ENCODE assay signal across 31 cellular contexts in genomic region chr3:144585408-144585807, GRCh38.
DNase-seq lines count a peak whose midpoint lies in the region; ATAC-seq, FAIRE-seq and TF ChIP-seq lines count a peak whose summit lies in the region.
"Had no signal": no experiment of that assay in that cellular context is flagged by ENCODE, and none has a peak within 500 bp of the region (broad histone marks: within the 10 kb centered on the region; RNA-seq: fewer than 3 reads in every experiment).

No MANE protein-coding gene starts in this region.

- peak; percentile 53 for TF ChIP-seq RAD21 in GM12878 (IDR thresholded peaks at IDR 0.05; ENCODE audit: insufficient read depth, low read depth, low read length)

- no peaks in the 10 kb centered on the region for H3K79me2 ChIP-seq in GM12878 (ENCODE audit: control insufficient read depth, insufficient read depth, low read length)

- SMC1A ChIA-PET in GM12878 (lab: Charles Lee; ENCODE audit: uncharacterized antibody, unreplicated experiment), result no interaction called here

- H3K4me3 ChIP-seq in NB4 (ENCODE audit: low read depth, low read length), result no peak overlapping the region
- no peak overlapping the region for H3K4me3 ChIP-seq in GM12878
- H3K4me3 ChIP-seq: BLaER1, gastrocnemius medialis, lower lobe of right lung, mucosa of descending colon, skin epidermis had no signal

- no peak overlapping the region for H3K27ac ChIP-seq in GM12878 (ENCODE audit: control insufficient read depth, insufficient read depth)
- H3K27ac ChIP-seq: BLaER1, brain microvascular endothelial cell, gastrocnemius medialis, lower lobe of right lung, RWPE1, skin epidermis had no signal

- CTCF ChIA-PET in GM12878 (lab: Yijun Ruan, JAX), result no interaction called here

- H3K36me3 Mint-ChIP-seq in osteocyte (ENCODE audit: unreplicated experiment), result peaks cover 2% of the 10 kb centered on the region

- DNase-seq in GM13976 (ENCODE audit: low spot score), result no peak
- peak; percentile 2 for DNase-seq in NB4 (ENCODE audit: low read depth)
- DNase-seq in GM12878 (ENCODE audit: low read depth, low spot score), result peak; percentile 1
- DNase-seq in osteocyte (ENCODE audit: extremely low spot score, unreplicated experiment), result no peak
- no peak for DNase-seq in T-helper 1 cell
- DNase-seq in OCI-M2 (lab: John Stamatoyannopoulos, UW; ENCODE audit: unreplicated experiment), result no peak
- DNase-seq in GDM1 (lab: John Stamatoyannopoulos, UW), result no peak
- no peak for DNase-seq in left ventricle myocardium superior
- DNase-seq: activated CD4-positive, alpha-beta T cell treated with anti-CD3 and anti-CD28 coated beads for 36 hours; activated naive CD4-positive, alpha-beta T cell treated with anti-CD3 and anti-CD28 coated beads, Interleukin-2, amount 50 U/mL, for 16 hours; activated T-cell treated with anti-CD3 and anti-CD28 coated beads for 4 hours; amygdala; brain microvascular endothelial cell; cerebellar nuclear complex; COR-L47; gastrocnemius medialis; lower lobe of right lung; mucosa of descending colon; NCI-H1048; NCI-H1694 treated with DMSO at 0.1 percent for 48 hours; NCI-H446 treated with DMSO at 0.1 percent for 48 hours; NCI-H774; retina; stimulated activated naive CD4-positive, alpha-beta T cell had no signal

- TF ChIP-seq EP300 in GM12878 (IDR thresholded peaks at IDR 0.05; ENCODE audit: borderline replicate concordance in 1 of 2, control insufficient read depth in 1 of 2, low read depth in 2 of 2, low read length in 2 of 2), result no peak

- ATAC-seq in GM12878 (no peak), left ventricle myocardium superior (no peak)
- ATAC-seq: activated CD4-positive, alpha-beta T cell treated with anti-CD3 and anti-CD28 coated beads for 36 hours; gastrocnemius medialis; lower lobe of right lung; mucosa of descending colon had no signal

- 46% methylated on average over 2 of the region's 2 CpGs for WGBS in GM12878 (ENCODE audit: insufficient coverage, insufficient replicate concordance, low lambda C conversion rate, missing lambda C conversion rate)

- no peak for TF ChIP-seq POLR2A in NB4 (IDR thresholded peaks at IDR 0.05; ENCODE audit: extremely low read depth, insufficient read length)
- no peak for TF ChIP-seq POLR2A in GM12878 (IDR thresholded peaks at IDR 0.05; ENCODE audit: low read depth, low read length)

- no peak overlapping the region for H2AFZ ChIP-seq in GM12878 (ENCODE audit: control insufficient read depth, low read depth, low read length)

- H3K9me3 ChIP-seq in GM12878 (replicated peaks; ENCODE audit: control insufficient read depth, insufficient read depth, low read length), result no peaks in the 10 kb centered on the region
- H3K9me3 ChIP-seq: BLaER1, gastrocnemius medialis, mucosa of descending colon had no signal

- H3K27me3 Mint-ChIP-seq in osteocyte (ENCODE audit: unreplicated experiment), result no peaks in the 10 kb centered on the region
- H3K27me3 Mint-ChIP-seq: activated CD4-positive, alpha-beta T cell treated with anti-CD3 and anti-CD28 coated beads for 36 hours had no signal

- FAIRE-seq in GM12878 (lab: Jason Lieb, UNC), result no peak
- FAIRE-seq: G401.6, TTC549 had no signal

- H3K4me1 Mint-ChIP-seq in osteocyte (ENCODE audit: unreplicated experiment), result peaks cover 12% of the 10 kb centered on the region
- H3K4me1 Mint-ChIP-seq: activated CD4-positive, alpha-beta T cell treated with anti-CD3 and anti-CD28 coated beads for 36 hours; nephron had no signal

- no peaks in the 10 kb centered on the region for H3K27me3 ChIP-seq in GM12878 (replicated peaks in 1 of 2; ENCODE audit: control insufficient read depth in 2 of 2, insufficient read depth in 2 of 2, low read length in 1 of 2)
- H3K27me3 ChIP-seq: BLaER1, brain microvascular endothelial cell, gastrocnemius medialis had no signal

- no peaks in the 10 kb centered on the region for H3K36me3 ChIP-seq in GM12878 (ENCODE audit: control insufficient read depth in 2 of 2, insufficient read depth in 2 of 2, low read length in 1 of 2)
- H3K36me3 ChIP-seq: BLaER1, brain microvascular endothelial cell, gastrocnemius medialis, lower lobe of right lung had no signal

- in situ Hi-C loops in GM13976 (cut with MboI; ENCODE audit: low sequenced_read_pairs, unreplicated experiment), result no loop called here
- in situ Hi-C loops in GM12878 (cut with MboI), result no loop called here

- no peak overlapping the region for H3K4me3 Mint-ChIP-seq in osteocyte (ENCODE audit: unreplicated experiment)
- H3K4me3 Mint-ChIP-seq: activated CD4-positive, alpha-beta T cell treated with anti-CD3 and anti-CD28 coated beads for 36 hours; nephron had no signal

- intact Hi-C loops in GM12878 (cut with micrococcal nuclease; ENCODE audit: unreplicated experiment) (loop anchor here (10.0 kb wide), 2 partner anchors 611 to 691 kb away; partner anchors contain the start of gene DIPK2A), left ventricle myocardium superior (cut with micrococcal nuclease) (no loop called here)

- TF ChIP-seq CTCF in GM13976 (IDR thresholded peaks at IDR 0.05; ENCODE audit: borderline replicate concordance, control extremely low read depth, extremely low read depth, insufficient read depth, missing control alignments) (peak; percentile 12), NB4 (IDR thresholded peaks at IDR 0.05; ENCODE audit: low read depth, low read length) (no peak), GM12878 (IDR thresholded peaks at IDR 0.05 in 2 of 3, conservative IDR thresholded peaks at IDR 0.05 in 1 of 3; ENCODE audit: control insufficient read depth in 2 of 3, extremely low read depth in 1 of 3, insufficient read depth in 1 of 3, low read depth in 3 of 3, low read length in 3 of 3) (peak; percentile 16 to 32 (median 22); a peak in 2 of 6 replicates), osteocyte (IDR thresholded peaks at IDR 0.05) (no peak)

- no peaks in the 10 kb centered on the region for H3K4me1 ChIP-seq in GM12878 (ENCODE audit: control insufficient read depth, insufficient read depth, low read length)
- H3K4me1 ChIP-seq: BLaER1, gastrocnemius medialis, lower lobe of right lung had no signal

- H3K9me3 Mint-ChIP-seq in osteocyte (ENCODE audit: unreplicated experiment), result peaks cover 17% of the 10 kb centered on the region
- H3K9me3 Mint-ChIP-seq: activated T-helper 2 cell treated with anti-CD3 and anti-CD28 coated beads, Interferon-gamma antibody, Interleukin-2, Interleukin-4, amounts not matched to agents 10 μg/mL and 5 μg/mL and 100 μg/mL, durations not matched to agents 14 hours and 24 hours and 36 hours had no signal

- BruUV-seq in GM12878 (replicated peaks; lab: Mats Ljungman, UMichigan), result no TSS peak

- no peak overlapping the region for H3K9ac ChIP-seq in GM12878 (ENCODE audit: control insufficient read depth, insufficient read depth, low read length)
- H3K9ac ChIP-seq: BLaER1 had no signal

- RAD21 ChIA-PET in GM12878 (lab: Charles Lee; ENCODE audit: unreplicated experiment), result no interaction called here

- H3K4me2 ChIP-seq in GM12878 (ENCODE audit: control insufficient read depth, insufficient read depth), result no peak overlapping the region
- H3K4me2 ChIP-seq: BLaER1 had no signal

- peak overlapping the region; percentile 81 for H3K27ac Mint-ChIP-seq in osteocyte (ENCODE audit: unreplicated experiment)
- H3K27ac Mint-ChIP-seq: activated CD4-positive, alpha-beta T cell treated with anti-CD3 and anti-CD28 coated beads for 36 hours; activated T-helper 2 cell treated with anti-CD3 and anti-CD28 coated beads, Interferon-gamma antibody, Interleukin-2, Interleukin-4, amounts not matched to agents 10 μg/mL and 5 μg/mL and 100 μg/mL, durations not matched to agents 14 hours and 24 hours and 36 hours; nephron had no signal

- H4K20me1 ChIP-seq in GM12878 (ENCODE audit: control insufficient read depth, insufficient read depth), result no peaks in the 10 kb centered on the region
- H4K20me1 ChIP-seq: BLaER1 had no signal

- POLR2A ChIA-PET in GM12878 (lab: Charles Lee), result no interaction called here

TF ChIP-seq in GM12878, 131 proteins besides CTCF, POLR2A, EP300 and RAD21:
- peak; percentile 12; the same call in 1 of the 2 replicates for TF ChIP-seq SMC3 (IDR thresholded peaks at IDR 0.05; ENCODE audit: borderline replicate concordance, low read length)
- no peak for TF ChIP-seq ZBTB40 (IDR thresholded peaks at IDR 0.05; ENCODE audit: borderline replicate concordance)
- TF ChIP-seq MEF2A (IDR thresholded peaks at IDR 0.05; ENCODE audit: insufficient read depth, low read depth, low read length), result no peak
- TF ChIP-seq ZNF384 (IDR thresholded peaks at IDR 0.05; ENCODE audit: borderline replicate concordance, low read depth, low read length), result no peak
- no peak for TF ChIP-seq NRF1 (conservative IDR thresholded peaks at IDR 0.05; ENCODE audit: low read depth, low read length)
- TF ChIP-seq DPF2 (IDR thresholded peaks at IDR 0.05), result no peak

Comparison
In these comparisons a context has a peak if more than half of its experiments do, and no peak if none do; other contexts are left out.
1. DNase-seq: peak in NB4 (single experiment) and GM12878 (single experiment); none in GM13976 (single experiment), osteocyte (single experiment), T-helper 1 cell (0 of 5), OCI-M2 (single experiment), GDM1 (single experiment) and left ventricle myocardium superior (single experiment).
2. CTCF ChIP-seq: peak in GM13976 (single experiment) and GM12878 (3 of 3); none in NB4 (single experiment) and osteocyte (single experiment).